In the genomic region with DNA sequence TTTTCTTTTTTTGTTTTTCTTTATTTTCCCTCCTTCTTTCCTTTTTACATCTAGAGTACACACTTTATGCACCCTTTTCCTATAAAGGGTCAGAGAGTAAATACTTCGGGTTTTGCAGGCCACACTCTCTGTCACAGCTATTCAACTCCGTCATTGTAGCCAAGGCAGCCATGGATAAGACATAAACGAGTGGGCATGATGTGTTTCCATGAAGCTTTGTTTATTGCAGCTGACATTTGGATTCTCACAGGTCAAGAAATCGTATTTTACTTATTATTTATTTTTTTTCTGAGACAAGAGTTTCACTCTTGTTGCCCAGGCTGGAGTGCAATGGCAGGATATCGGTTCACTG, we compare ENCODE assay signal across 12 cellular contexts. TPM values are rescaled to one million over a fixed set of nuclear protein-coding genes. Genes with fewer than 3 reads are reported as not detected.
DNase-seq lines count a peak whose midpoint lies in the region; ATAC-seq and TF ChIP-seq lines count a peak whose summit lies in the region.
"Had no signal": no experiment of that assay in that cellular context is flagged by ENCODE, and none has a peak within 500 bp of the region (broad histone marks: within the 10 kb centered on the region; RNA-seq: fewer than 3 reads in every experiment).

No MANE protein-coding gene starts in this region.

- peaks cover 7% of the 10 kb centered on the region for H3K4me1 Mint-ChIP-seq in activated T-cell treated with anti-CD3 and anti-CD28 coated beads, Interleukin-2, amount 50 U/mL, for 72 hours (ENCODE audit: low read depth)

- H3K4me3 ChIP-seq in WERI-Rb-1 (ENCODE audit: low read depth, low read length), result peak overlapping the region; percentile 46
- no peak overlapping the region for H3K4me3 ChIP-seq in left lung
- H3K4me3 ChIP-seq in suprapubic skin, result peak overlapping the region; percentile 67

- intact Hi-C loops in left lung (cut with DNase I), result loop anchor here in 1 of 2 donors (10.0 kb wide), 1 partner anchor 154 kb away; no protein-coding TSS in a partner anchor

- peaks cover 9% of the 10 kb centered on the region for H3K9me3 ChIP-seq in WERI-Rb-1 (ENCODE audit: severe bottlenecking)
- H3K9me3 ChIP-seq in left lung, result no peaks in the 10 kb centered on the region
- H3K9me3 ChIP-seq in suprapubic skin, result no peaks in the 10 kb centered on the region
- H3K9me3 ChIP-seq: breast epithelium had no signal

- ATAC-seq in activated T-cell treated with anti-CD3 and anti-CD28 coated beads, Interleukin-2, amount 50 U/mL, for 72 hours (replicated peaks in 1 of 2), result no peak
- ATAC-seq in left lung (peak; percentile 4), GM19023 (IDR thresholded peaks at IDR 0.05; ENCODE audit: unreplicated experiment) (no peak), HG02610 (IDR thresholded peaks at IDR 0.05; ENCODE audit: unreplicated experiment) (no peak)

- WGBS in suprapubic skin, result 59% methylated on average over 5 of the region's 5 CpGs

- H3K27me3 Mint-ChIP-seq in activated T-cell treated with anti-CD3 and anti-CD28 coated beads, Interleukin-2, amount 50 U/mL, for 72 hours (ENCODE audit: low read depth), result peaks cover 30% of the 10 kb centered on the region

- no peak for TF ChIP-seq EP300 in suprapubic skin (IDR thresholded peaks at IDR 0.05)

- peaks cover 5 to 6% of the 10 kb centered on the region in 2 donors for H3K36me3 Mint-ChIP-seq in activated T-cell treated with anti-CD3 and anti-CD28 coated beads, Interleukin-2, amount 50 U/mL, for 72 hours (ENCODE audit: insufficient read depth in 2 of 2)
- H3K36me3 Mint-ChIP-seq: stimulated activated effector memory CD8-positive, alpha-beta T cell treated with anti-CD3 and anti-CD28 coated beads, Interleukin-12 subunit alpha, Interleukin-12 subunit beta, amount 100 ng/mL, for 72 hours; T-cell had no signal

- H3K27ac Mint-ChIP-seq in activated T-cell treated with anti-CD3 and anti-CD28 coated beads, Interleukin-2, amount 50 U/mL, for 72 hours, result peak overlapping the region; percentile 26
- H3K27ac Mint-ChIP-seq: stimulated activated effector memory CD8-positive, alpha-beta T cell treated with anti-CD3 and anti-CD28 coated beads, Interleukin-12 subunit alpha, Interleukin-12 subunit beta, amount 100 ng/mL, for 72 hours; T-cell had no signal

- peaks cover 3 to 4% of the 10 kb centered on the region in 2 donors for H3K9me3 Mint-ChIP-seq in activated T-cell treated with anti-CD3 and anti-CD28 coated beads, Interleukin-2, amount 50 U/mL, for 72 hours

- H3K4me3 Mint-ChIP-seq in activated T-cell treated with anti-CD3 and anti-CD28 coated beads, Interleukin-2, amount 50 U/mL, for 72 hours, result peak overlapping the region; percentile 27 to 71
- H3K4me3 Mint-ChIP-seq: stimulated activated effector memory CD8-positive, alpha-beta T cell treated with anti-CD3 and anti-CD28 coated beads, Interleukin-12 subunit alpha, Interleukin-12 subunit beta, amount 100 ng/mL, for 72 hours had no signal

- no peak for TF ChIP-seq POLR2A in suprapubic skin (IDR thresholded peaks at IDR 0.05)

- H3K4me1 ChIP-seq in left lung (peaks cover 0 to 11% of the 10 kb centered on the region in 2 donors), suprapubic skin (peaks cover 13% of the 10 kb centered on the region)
- H3K4me1 ChIP-seq: breast epithelium had no signal

- no peaks in the 10 kb centered on the region for H3K27me3 ChIP-seq in WERI-Rb-1 (ENCODE audit: insufficient read depth, low read depth, severe bottlenecking)
- H3K27me3 ChIP-seq in left lung, result peaks cover 0 to 6% of the 10 kb centered on the region in 2 donors
- no peaks in the 10 kb centered on the region for H3K27me3 ChIP-seq in suprapubic skin
- H3K27me3 ChIP-seq: breast epithelium had no signal

- DNase-seq in activated T-cell treated with anti-CD3 and anti-CD28 coated beads, Interleukin-2, amount 50 U/mL, for 72 hours, result no peak
- no peak for DNase-seq in activated T-cell treated with anti-CD3 and anti-CD28 coated beads for 4 hours
- DNase-seq in WERI-Rb-1, result no peak
- DNase-seq in left lung, result no peak
- no peak for DNase-seq in suprapubic skin (ENCODE audit: low spot score in 2 of 2)
- DNase-seq in GM10266 (ENCODE audit: extremely low spot score), result no peak
- DNase-seq: T-cell had no signal

- H3K27ac ChIP-seq in WERI-Rb-1, result peak overlapping the region; percentile 94
- H3K27ac ChIP-seq in left lung, result peak overlapping the region; percentile 69 to 79
- no peak overlapping the region for H3K27ac ChIP-seq in suprapubic skin
- H3K27ac ChIP-seq: epithelial cell of prostate had no signal

- TF ChIP-seq CTCF in WERI-Rb-1 (IDR thresholded peaks at IDR 0.05; ENCODE audit: low read depth, low read length) (no peak), left lung (IDR thresholded peaks at IDR 0.05) (no peak), suprapubic skin (IDR thresholded peaks at IDR 0.05) (no peak), GM10266 (IDR thresholded peaks at IDR 0.05; ENCODE audit: control insufficient read depth, insufficient read depth, low read depth, missing control alignments) (no peak)

- H3K36me3 ChIP-seq in WERI-Rb-1 (no peaks in the 10 kb centered on the region), left lung (no peaks in the 10 kb centered on the region), suprapubic skin (no peaks in the 10 kb centered on the region)
- H3K36me3 ChIP-seq: breast epithelium had no signal

RNA-seq across cellular contexts. Expression of a gene that starts 40.4 kb away (rescaled TPM):
- not detected for total RNA-seq in activated T-cell treated with anti-CD3 and anti-CD28 coated beads, Interleukin-2, amount 50 U/mL, for 72 hours
- 1 to 10 TPM in 1 of 2 donors, not detected in 1; 1.2 TPM for total RNA-seq in left lung
- 1 to 10 TPM in 1 of 4 donors, not detected in 3; 2.5 TPM for total RNA-seq in suprapubic skin
- total RNA-seq: breast epithelium, T-cell had no signal

Comparison
In these comparisons a context has a peak if more than half of its experiments do, and no peak if none do; other contexts are left out.
1. H3K4me3 ChIP-seq: peak in WERI-Rb-1 (single experiment) and suprapubic skin (single experiment); none in left lung (0 of 2).